11 cellular contexts compared by ENCODE assay signal in the genomic region with DNA sequence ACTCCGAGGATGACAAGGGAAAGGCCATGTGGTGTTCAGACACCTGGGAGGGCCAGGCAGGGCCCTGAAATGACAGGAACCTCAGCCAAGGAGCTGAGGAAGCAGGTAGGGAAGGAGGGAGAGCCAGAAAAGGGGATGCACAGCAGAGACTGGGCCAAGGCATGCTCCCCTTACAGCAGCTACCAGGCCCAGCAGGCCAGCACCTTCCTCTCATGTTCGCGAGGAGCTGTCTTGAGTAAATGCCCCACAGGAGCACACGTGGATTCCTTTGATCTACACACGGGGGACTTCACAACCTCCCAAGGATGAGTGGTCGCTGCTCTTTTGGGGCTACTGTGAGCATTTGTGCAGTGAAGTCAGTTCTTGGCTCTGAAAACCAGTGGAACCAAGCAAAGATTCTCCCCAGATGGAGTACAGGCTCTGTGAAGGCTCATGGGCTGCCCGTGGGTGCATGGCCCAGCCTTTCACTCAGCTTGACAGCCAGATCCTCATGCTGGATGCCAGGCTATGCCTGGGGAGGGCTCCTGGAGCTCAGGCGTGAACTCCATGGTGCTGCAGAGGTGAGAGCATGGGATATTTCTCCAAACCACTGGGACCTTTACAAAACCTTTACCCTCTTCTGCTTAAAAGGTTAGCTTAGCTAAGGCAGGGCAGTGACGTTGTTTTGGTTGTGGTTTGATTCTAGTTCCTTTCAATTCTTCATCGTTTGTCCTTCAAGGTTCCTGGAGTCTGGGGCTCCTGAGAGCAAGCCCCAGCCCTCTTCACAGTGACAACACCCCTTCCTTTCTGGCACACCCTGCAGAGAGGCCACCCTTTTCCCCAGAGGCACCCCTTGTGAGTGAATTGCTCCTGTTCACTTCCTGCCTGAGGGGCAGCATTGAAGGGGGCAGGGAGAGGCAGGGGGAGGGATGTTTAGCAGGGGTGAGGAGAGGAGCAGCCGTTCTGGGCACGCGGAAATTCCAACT.
DNase-seq lines count a peak whose midpoint lies in the region; ATAC-seq and TF ChIP-seq lines count a peak whose summit lies in the region.
"Had no signal": no experiment of that assay in that cellular context is flagged by ENCODE, and none has a peak within 500 bp of the region (broad histone marks: within the 10 kb centered on the region; RNA-seq: fewer than 3 reads in every experiment).

No MANE protein-coding gene starts in this region.

- no peaks in the 10 kb centered on the region for H3K9me3 Mint-ChIP-seq in CD8-positive, alpha-beta T cell
- peaks cover 1% of the 10 kb centered on the region for H3K9me3 Mint-ChIP-seq in activated naive CD8-positive, alpha-beta T cell treated with anti-CD3 and anti-CD28 coated beads for 36 hours

- no peak overlapping the region for H3K27ac ChIP-seq in CD8-positive, alpha-beta T cell (ENCODE audit: low read depth, low read length)
- H3K27ac ChIP-seq: right atrium auricular region had no signal

- H3K4me1 Mint-ChIP-seq in CD8-positive, alpha-beta T cell (ENCODE audit: low read depth), result peaks cover 58% of the 10 kb centered on the region
- H3K4me1 Mint-ChIP-seq in activated naive CD8-positive, alpha-beta T cell treated with anti-CD3 and anti-CD28 coated beads for 36 hours, result peaks cover 50% of the 10 kb centered on the region

- CTCF ChIA-PET in CD8-positive, alpha-beta T cell (lab: Charles Lee), result interaction anchor here (0.9 to 1.0 kb wide), 2 partner anchors 11 to 38 kb away, joined by 3 to 4 read pairs; no protein-coding TSS in a partner anchor

- H3K4me3 ChIP-seq in CD8-positive, alpha-beta T cell (ENCODE audit: low read depth, low read length), result no peak overlapping the region
- H3K4me3 ChIP-seq: lung, right atrium auricular region had no signal

- peak; percentile 86 for ATAC-seq in CD8-positive, alpha-beta T cell
- ATAC-seq in GM19351 (IDR thresholded peaks at IDR 0.05; ENCODE audit: unreplicated experiment) (peak; percentile 58), HG03460 (IDR thresholded peaks at IDR 0.05; ENCODE audit: unreplicated experiment) (peak; percentile 64)

- H3K4me1 ChIP-seq in CD8-positive, alpha-beta T cell (ENCODE audit: insufficient read depth, low read length), result peaks cover 48% of the 10 kb centered on the region
- H3K4me1 ChIP-seq: BE2C, right atrium auricular region had no signal

- H3K27me3 Mint-ChIP-seq in CD8-positive, alpha-beta T cell (ENCODE audit: low read depth), result no peaks in the 10 kb centered on the region
- H3K27me3 Mint-ChIP-seq in activated naive CD8-positive, alpha-beta T cell treated with anti-CD3 and anti-CD28 coated beads for 36 hours, result no peaks in the 10 kb centered on the region

- POLR2A ChIA-PET in CD8-positive, alpha-beta T cell (lab: Charles Lee), result interaction anchor here (0.9 kb wide), 1 partner anchor 40 kb away, joined by 3 read pairs; no protein-coding TSS in a partner anchor

- H3K36me3 ChIP-seq in CD8-positive, alpha-beta T cell (ENCODE audit: insufficient read depth, low read length), result no peaks in the 10 kb centered on the region
- H3K36me3 ChIP-seq: BE2C, right atrium auricular region had no signal

- peak overlapping the region; percentile 20 for H3K4me3 Mint-ChIP-seq in CD8-positive, alpha-beta T cell
- H3K4me3 Mint-ChIP-seq in activated naive CD8-positive, alpha-beta T cell treated with anti-CD3 and anti-CD28 coated beads for 36 hours, result no peak overlapping the region

- H3K27me3 ChIP-seq in CD8-positive, alpha-beta T cell (ENCODE audit: insufficient read depth, low read length), result no peaks in the 10 kb centered on the region
- H3K27me3 ChIP-seq: BE2C had no signal

- DNase-seq in CD8-positive, alpha-beta T cell, result peak in 4 of 7 experiments; percentile 23 to 57 (median 47)
- peak; percentile 55 for DNase-seq in activated naive CD8-positive, alpha-beta T cell treated with anti-CD3 and anti-CD28 coated beads for 36 hours
- DNase-seq in NCI-H2081 (lab: John Stamatoyannopoulos, UW) (no peak), HuH-7 (ENCODE audit: low spot score) (no peak), GM13976 (ENCODE audit: low spot score) (no peak)
- no peak for DNase-seq in effector CD8-positive, alpha-beta T cell (lab: John Stamatoyannopoulos, UW)
- DNase-seq: BE2C had no signal

- H3K9me3 ChIP-seq in CD8-positive, alpha-beta T cell (ENCODE audit: low read length), result no peaks in the 10 kb centered on the region
- H3K9me3 ChIP-seq: BE2C, right atrium auricular region had no signal

- no peak for TF ChIP-seq CTCF in CD8-positive, alpha-beta T cell (IDR thresholded peaks at IDR 0.05)
- TF ChIP-seq CTCF in GM13976 (IDR thresholded peaks at IDR 0.05; ENCODE audit: borderline replicate concordance, control extremely low read depth, extremely low read depth, insufficient read depth, missing control alignments), result no peak

- in situ Hi-C loops in GM13976 (cut with MboI; ENCODE audit: low sequenced_read_pairs, unreplicated experiment), result no loop called here

- intact Hi-C loops in CD8-positive, alpha-beta T cell (cut with DNase I, micrococcal nuclease), result no loop called here

- peak overlapping the region; percentile 87 for H3K27ac Mint-ChIP-seq in CD8-positive, alpha-beta T cell
- peak overlapping the region; percentile 90 for H3K27ac Mint-ChIP-seq in activated naive CD8-positive, alpha-beta T cell treated with anti-CD3 and anti-CD28 coated beads for 36 hours

- H3K36me3 Mint-ChIP-seq in CD8-positive, alpha-beta T cell, result no peaks in the 10 kb centered on the region
- H3K36me3 Mint-ChIP-seq in activated naive CD8-positive, alpha-beta T cell treated with anti-CD3 and anti-CD28 coated beads for 36 hours, result no peaks in the 10 kb centered on the region

Comparison
In these comparisons a context has a peak if more than half of its experiments do, and no peak if none do; other contexts are left out.
1. DNase-seq: peak in CD8-positive, alpha-beta T cell (4 of 7) and activated naive CD8-positive, alpha-beta T cell treated with anti-CD3 and anti-CD28 coated beads for 36 hours (single experiment); none in NCI-H2081 (0 of 2), effector CD8-positive, alpha-beta T cell (single experiment), HuH-7 (single experiment) and GM13976 (single experiment).
2. Peak in every context shown above with its lines, with median percentiles within 50 percentile points of each other: ATAC-seq.